8 cellular contexts compared by ENCODE assay signal in the genomic region with DNA sequence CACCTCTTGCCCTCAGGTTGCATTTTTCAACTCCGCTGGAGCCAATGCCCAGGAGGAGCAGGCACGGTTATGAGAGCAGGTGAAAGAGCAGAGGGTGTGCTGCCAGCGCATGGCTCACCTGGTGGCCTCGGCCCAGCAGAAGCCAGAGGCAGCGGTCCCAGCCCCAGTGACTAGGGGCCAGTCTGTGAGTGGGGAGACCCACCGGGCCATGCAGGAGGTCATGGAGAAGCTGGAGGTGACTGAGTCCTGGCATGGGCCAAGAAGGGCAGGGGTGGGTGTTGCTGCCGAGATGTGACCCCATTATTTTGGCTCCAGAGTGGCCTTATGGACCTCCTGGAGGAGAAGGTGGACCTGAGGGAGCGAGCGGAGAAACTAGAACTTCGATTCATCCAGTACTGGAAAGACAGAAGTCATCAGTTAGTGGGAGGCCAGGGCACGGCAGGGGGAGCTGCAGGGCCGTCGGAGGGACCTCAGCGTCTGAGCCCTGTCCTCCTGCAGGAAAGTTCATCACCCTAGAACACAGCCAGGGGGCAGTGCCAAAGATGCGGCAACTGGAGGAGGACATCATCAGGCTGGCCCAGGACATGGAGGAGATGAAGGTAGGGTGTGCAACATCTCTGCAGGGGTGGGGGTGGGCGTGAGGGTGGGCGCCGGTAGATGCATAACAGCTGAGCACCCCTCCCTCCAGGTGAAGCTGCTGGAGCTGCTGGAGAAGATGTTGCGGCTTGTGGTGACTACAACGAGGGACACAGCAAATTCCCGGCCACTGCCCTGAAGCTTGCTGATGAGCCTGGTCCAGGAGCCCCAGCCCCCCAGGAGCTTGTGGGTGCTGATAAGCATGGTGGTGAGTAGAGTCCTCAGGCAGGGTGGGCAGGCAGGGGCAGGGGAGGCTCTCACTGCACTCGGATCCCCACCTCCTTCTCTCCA. TPM values are rescaled to one million over a fixed set of nuclear protein-coding genes. Genes with fewer than 3 reads are reported as not detected.
DNase-seq lines count a peak whose midpoint lies in the region; ATAC-seq and TF ChIP-seq lines count a peak whose summit lies in the region.
"Not testable (repeated sequence)": the region's sequence is repeated elsewhere in the genome, so short reads cannot be mapped to it uniquely, and the experiment has no call there.

No MANE protein-coding gene starts in this region.

- not testable (repeated sequence) for H3K14ac ChIP-seq in H9 (ENCODE audit: insufficient read depth, low read length)

- not testable (repeated sequence) for H3K27ac ChIP-seq in H9 (ENCODE audit: insufficient read length, low read depth, low read length); RWPE2 (ENCODE audit: poor library complexity, severe bottlenecking); iPS DF 6.9 (ENCODE audit: low read length); upper lobe of right lung

- H3K36me3 ChIP-seq in RWPE2 (ENCODE audit: low read depth); iPS DF 6.9 (ENCODE audit: control insufficient read depth, insufficient read depth, low read length); upper lobe of right lung: not testable (repeated sequence)

- H2BK15ac ChIP-seq in H9 (ENCODE audit: low read depth, low read length), result not testable (repeated sequence)

- not testable (repeated sequence) for H4K91ac ChIP-seq in H9 (ENCODE audit: insufficient read length, low read depth, low read length)

- H3K23ac ChIP-seq in H9 (ENCODE audit: insufficient read length, low read depth, low read length), result not testable (repeated sequence)

- H3K27me3 Mint-ChIP-seq in H9 (ENCODE audit: low read depth); activated CD4-positive, alpha-beta T cell treated with anti-CD3 and anti-CD28 coated beads for 36 hours: not testable (repeated sequence)

- not testable (repeated sequence) for H4K20me1 ChIP-seq in H9 (ENCODE audit: control insufficient read depth, insufficient read depth, insufficient read length)

- H3K4me3 Mint-ChIP-seq in H9; activated CD4-positive, alpha-beta T cell treated with anti-CD3 and anti-CD28 coated beads for 36 hours: not testable (repeated sequence)

- not testable (repeated sequence) for H3K9me3 Mint-ChIP-seq in H9; activated CD4-positive, alpha-beta T cell treated with anti-CD3 and anti-CD28 coated beads for 36 hours (ENCODE audit: low read depth)

- H3K79me2 ChIP-seq in H9 (ENCODE audit: insufficient read depth, low read length), result not testable (repeated sequence)

- H3K9ac ChIP-seq in H9 (ENCODE audit: extremely low read depth, insufficient read length, low read length), result not testable (repeated sequence)

- not testable (repeated sequence) for H2BK120ac ChIP-seq in H9 (ENCODE audit: low read depth, low read length, poor library complexity, severe bottlenecking)

- ATAC-seq in RWPE2 (ENCODE audit: low read depth), result not testable (repeated sequence)
- ATAC-seq in activated CD4-positive, alpha-beta T cell treated with anti-CD3 and anti-CD28 coated beads for 36 hours, result peak; percentile 23
- ATAC-seq in upper lobe of right lung, result peak; percentile 20

- TF ChIP-seq CTCF in H9 (conservative IDR thresholded peaks at IDR 0.05), result peak; percentile 58
- TF ChIP-seq CTCF in RWPE2 (IDR thresholded peaks at IDR 0.05; ENCODE audit: poor library complexity, severe bottlenecking), result peak; percentile 5
- TF ChIP-seq CTCF in upper lobe of right lung (IDR thresholded peaks at IDR 0.05), result not testable (repeated sequence)

- intact Hi-C loops in activated CD4-positive, alpha-beta T cell treated with anti-CD3 and anti-CD28 coated beads for 36 hours (cut with DNase I, micrococcal nuclease); upper lobe of right lung (cut with DNase I): not testable (repeated sequence)

- not testable (repeated sequence) for H3K56ac ChIP-seq in H9 (ENCODE audit: insufficient read length, low read depth, low read length)

- H3K36me3 Mint-ChIP-seq in H9 (ENCODE audit: insufficient read depth in 1 of 3, low read depth in 3 of 3); activated CD4-positive, alpha-beta T cell treated with anti-CD3 and anti-CD28 coated beads for 36 hours (ENCODE audit: low read depth): not testable (repeated sequence)

- H4K5ac ChIP-seq in H9 (ENCODE audit: insufficient read length, low read depth, low read length), result not testable (repeated sequence)

- not testable (repeated sequence) for H3K23me2 ChIP-seq in H9 (ENCODE audit: insufficient read length, low read depth, low read length, poor library complexity, severe bottlenecking)

- H3K4me1 Mint-ChIP-seq in H9; activated CD4-positive, alpha-beta T cell treated with anti-CD3 and anti-CD28 coated beads for 36 hours: not testable (repeated sequence)

- H2BK20ac ChIP-seq in H9 (ENCODE audit: low read depth, low read length, poor library complexity, severe bottlenecking), result not testable (repeated sequence)

- CTCF ChIA-PET in activated CD4-positive, alpha-beta T cell treated with anti-CD3 and anti-CD28 coated beads for 36 hours (lab: Charles Lee), result not testable (repeated sequence)

- not testable (repeated sequence) for H3K4me3 ChIP-seq in RWPE2 (ENCODE audit: severe bottlenecking); iPS DF 6.9 (ENCODE audit: low read length); upper lobe of right lung

- H2BK12ac ChIP-seq in H9 (ENCODE audit: insufficient read length, low read depth, low read length), result not testable (repeated sequence)

- no CpG with 5 or more reads among the region's 22 CpGs for WGBS in H9 (ENCODE audit: extremely low coverage, insufficient read length, low lambda C conversion rate)
- no CpG with 5 or more reads among the region's 22 CpGs for WGBS in iPS DF 6.9 (ENCODE audit: insufficient coverage, insufficient read length)

- H3K4ac ChIP-seq in H9 (ENCODE audit: low read depth, low read length), result not testable (repeated sequence)

- DNase-seq in DMS53 (lab: John Stamatoyannopoulos, UW), result peak; percentile 38
- DNase-seq in H9, result peak; percentile 76
- peak; percentile 9 for DNase-seq in LHCN-M2 (ENCODE audit: low read depth)
- peak; percentile 14 for DNase-seq in NCI-H69 (lab: John Stamatoyannopoulos, UW)
- peak; percentile 72 for DNase-seq in RWPE2 (ENCODE audit: low spot score)
- peak; percentile 40 for DNase-seq in activated CD4-positive, alpha-beta T cell treated with anti-CD3 and anti-CD28 coated beads for 36 hours
- peak; percentile 1 for DNase-seq in iPS DF 6.9 (ENCODE audit: low read depth, low spot score)
- DNase-seq in upper lobe of right lung, result not testable (repeated sequence)

- not testable (repeated sequence) for H3K18ac ChIP-seq in H9 (ENCODE audit: insufficient read length, low read depth, low read length)

- H3K27ac Mint-ChIP-seq in H9; activated CD4-positive, alpha-beta T cell treated with anti-CD3 and anti-CD28 coated beads for 36 hours: not testable (repeated sequence)

- POLR2A ChIA-PET in activated CD4-positive, alpha-beta T cell treated with anti-CD3 and anti-CD28 coated beads for 36 hours (lab: Charles Lee), result interaction anchor here (0.6 kb wide), 1 partner anchor 941 kb away, joined by 3 read pairs; no protein-coding TSS in a partner anchor

- H2AK5ac ChIP-seq in H9 (ENCODE audit: insufficient read length, low read length), result not testable (repeated sequence)

- not testable (repeated sequence) for H3T11ph ChIP-seq in H9 (ENCODE audit: low read length)

- H2AFZ ChIP-seq in H9 (ENCODE audit: low read length), result not testable (repeated sequence)

- not testable (repeated sequence) for H3K4me1 ChIP-seq in H9 (ENCODE audit: insufficient read depth, low read length); RWPE2 (ENCODE audit: insufficient read depth, poor library complexity, severe bottlenecking); iPS DF 6.9 (ENCODE audit: control insufficient read depth, insufficient read depth, low read length); upper lobe of right lung

- not testable (repeated sequence) for H2BK5ac ChIP-seq in H9 (ENCODE audit: insufficient read length, low read length)

- not testable (repeated sequence) for H3K79me1 ChIP-seq in H9 (ENCODE audit: insufficient read depth, low read depth, low read length, poor library complexity, severe bottlenecking)

- H3K4me2 ChIP-seq in H9 (ENCODE audit: insufficient read depth, insufficient read length, low read length), result not testable (repeated sequence)

- H4K8ac ChIP-seq in H9 (replicated peaks; ENCODE audit: insufficient read length, low read depth, low read length), result not testable (repeated sequence)

- not testable (repeated sequence) for H3K9me3 ChIP-seq in H9 (ENCODE audit: control insufficient read depth, low read depth, low read length); RWPE2 (ENCODE audit: severe bottlenecking); iPS DF 6.9 (ENCODE audit: control insufficient read depth, insufficient read depth, low read length); upper lobe of right lung

- not testable (repeated sequence) for H3K27me3 ChIP-seq in H9 (ENCODE audit: insufficient read depth, low read length); iPS DF 6.9 (ENCODE audit: control insufficient read depth, insufficient read depth, low read length); upper lobe of right lung
- H3K27me3 ChIP-seq in RWPE2 (ENCODE audit: insufficient read depth, poor library complexity, severe bottlenecking), result peaks cover 27% of the 10 kb centered on the region

RNA-seq across cellular contexts. Expression of a gene that starts 58.9 kb away (rescaled TPM):
- 9.3 and 10.0 TPM in 2 replicates for total RNA-seq in H9 (2021)
- 5.6 and 7.5 TPM in 2 replicates for total RNA-seq in LHCN-M2 (2014; rRNA removed)
- 4.2 TPM for polyA plus RNA-seq in LHCN-M2 (2012)
- 1 to 10 TPM; 4.7 to 5.3 TPM for total RNA-seq in activated CD4-positive, alpha-beta T cell treated with anti-CD3 and anti-CD28 coated beads for 36 hours
- 9.1 TPM for total RNA-seq in upper lobe of right lung
